Comparison of ENCODE assay signal across 22 cellular contexts in genomic region chr9:128182872-128183528, GRCh38. TPM values are rescaled to one million over a fixed set of nuclear protein-coding genes. Genes with fewer than 3 reads are reported as not detected.
"Had no signal": no experiment of that assay in that cellular context is flagged by ENCODE, and none has a peak within 500 bp of the region (broad histone marks: within the 10 kb centered on the region; RNA-seq: fewer than 3 reads in every experiment).

No MANE protein-coding gene starts in this region.

- H3K4me2 ChIP-seq: hepatocyte had no signal

- H2AFZ ChIP-seq: hepatocyte had no signal

- H3K36me3 ChIP-seq: ovary had no signal

- DNase-seq: activated CD4-positive, alpha-beta T cell treated with anti-CD3 and anti-CD28 coated beads, Interleukin-2, amount 10 ng/mL, durations not matched to agents 7 days and 5 days; activated CD8-positive, alpha-beta T cell treated with anti-CD3 and anti-CD28 coated beads, Interleukin-2, amount 10 ng/mL, durations not matched to agents 7 days and 5 days; activated gamma-delta T cell treated with Interleukin-2 at 50 U/mL for 16 hours; anterior cingulate cortex; caudate nucleus; effector memory CD8-positive, alpha-beta T cell; foreskin keratinocyte; immature natural killer cell; lower lobe of right lung; ovary; stimulated activated CD4-positive, alpha-beta T cell treated with anti-CD3 and anti-CD28 coated beads, Interleukin-4, amount 100 ng/mL, for 1 hour; stimulated activated naive CD8-positive, alpha-beta T cell treated with anti-CD3 and anti-CD28 coated beads, Interleukin-15, Interleukin-2, amounts not matched to agents 100 U/mL and 50 U/mL, for 24 hours; T-cell; thyroid gland had no signal

- H3K4me3 ChIP-seq: hepatocyte, lower lobe of right lung, ovary, prostate gland, thyroid gland had no signal

- H3K9me3 ChIP-seq: lower lobe of right lung, ovary, prostate gland, thyroid gland had no signal

- H3K27ac ChIP-seq: foreskin keratinocyte, hepatocyte, lower lobe of right lung, ovary, prostate gland, thyroid gland, VCaP had no signal

- H3K27me3 ChIP-seq: foreskin keratinocyte, hepatocyte, ovary, thyroid gland had no signal

- ATAC-seq: activated CD4-positive, CD25-positive, alpha-beta regulatory T cell treated with anti-CD3 and anti-CD28 coated beads, Interleukin-2, amount 50 U/mL, for 24 hours; activated CD8-positive, alpha-beta T cell treated with anti-CD3 and anti-CD28 coated beads, Interleukin-2, amount 10 ng/mL, durations not matched to agents 7 days and 5 days; effector memory CD8-positive, alpha-beta T cell; foreskin keratinocyte; left lobe of liver; lower lobe of right lung; naive thymus-derived CD8-positive, alpha-beta T cell; T-cell had no signal

- H3K4me1 ChIP-seq: foreskin keratinocyte, lower lobe of right lung, prostate gland, thyroid gland had no signal

RNA-seq across cellular contexts. Expression of gene LCN2, which starts 33.7 kb away (rescaled TPM):
- total RNA-seq: activated CD4-positive, alpha-beta T cell treated with anti-CD3 and anti-CD28 coated beads, Interleukin-2, amount 10 ng/mL, durations not matched to agents 7 days and 5 days; activated CD8-positive, alpha-beta T cell treated with anti-CD3 and anti-CD28 coated beads, Interleukin-2, amount 10 ng/mL, durations not matched to agents 7 days and 5 days; activated T-helper 1 cell treated with anti-CD3 and anti-CD28 coated beads, Interleukin-12 subunit alpha, Interleukin-12 subunit beta, Interleukin-2, Interleukin-4 antibody, amounts not matched to agents 30 ng/mL and 10 ng/mL and 1 ng/mL, durations not matched to agents 14 hours and 24 hours and 36 hours; dermis microvascular lymphatic vessel endothelial cell; naive thymus-derived CD8-positive, alpha-beta T cell; T-cell had no signal
- polyA plus RNA-seq: naive thymus-derived CD8-positive, alpha-beta T cell had no signal
